8 cellular contexts compared by ENCODE assay signal in the genomic region with DNA sequence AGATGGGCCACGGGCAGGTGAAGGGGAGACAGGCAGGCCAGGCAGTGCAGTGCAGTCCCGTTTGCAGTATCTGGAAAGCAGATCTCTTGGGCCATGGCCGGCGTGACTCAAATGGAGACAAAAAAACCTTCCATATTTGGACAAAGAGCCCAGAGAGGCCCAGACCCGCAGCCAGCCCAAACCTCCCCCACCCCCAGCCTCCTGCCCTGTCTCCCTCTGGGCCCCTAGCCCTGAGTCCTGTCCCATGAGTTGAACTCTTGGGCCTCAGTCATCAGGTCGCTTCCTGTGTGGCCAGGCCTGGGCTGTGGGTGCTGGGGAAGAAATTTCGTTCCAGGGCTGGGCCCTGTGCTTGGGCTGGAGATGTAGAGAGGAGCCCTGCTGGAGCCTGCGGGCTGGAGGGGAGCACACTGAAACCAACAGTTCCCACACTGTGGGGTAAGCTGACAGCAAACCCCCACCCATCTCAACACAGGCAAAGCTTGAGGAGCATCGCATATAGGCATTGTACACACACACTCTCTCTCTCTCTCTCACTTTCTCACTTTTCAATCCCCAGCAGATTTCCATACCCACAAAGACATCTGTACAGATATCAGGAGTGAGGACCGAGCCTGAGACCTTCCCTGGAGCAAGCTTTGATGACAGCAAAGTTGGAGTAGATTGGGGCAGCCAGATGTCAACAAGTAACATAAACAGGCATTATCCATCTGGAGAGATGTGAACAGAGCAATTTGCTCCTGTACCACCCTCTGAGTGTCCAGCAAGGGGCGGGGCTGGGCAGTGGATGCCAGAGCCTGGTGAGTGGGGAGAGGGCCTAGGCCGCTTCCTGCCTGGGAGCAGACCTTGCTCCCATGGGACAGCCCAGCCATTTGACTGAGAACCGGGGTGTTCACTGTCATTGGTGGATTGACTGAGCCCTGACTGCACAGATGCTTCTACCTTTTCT. TPM values are rescaled to one million over a fixed set of nuclear protein-coding genes. Genes with fewer than 3 reads are reported as not detected.
DNase-seq lines count a peak whose midpoint lies in the region; ATAC-seq and TF ChIP-seq lines count a peak whose summit lies in the region.

No MANE protein-coding gene starts in this region.

- in situ Hi-C loops in ACHN (cut with HindIII; ENCODE audit: low pct_ligation_motif_present, low pct_unique_long_range_greater_than_20kb, low sequenced_read_pairs), result no loop called here

- no peaks in the 10 kb centered on the region for H3K27me3 ChIP-seq in right lobe of liver

- CTCF ChIA-PET in GM10248 (lab: Yijun Ruan, JAX), result interaction anchor here (0.6 to 13.4 kb wide), 6 partner anchors 10 to 653 kb away, joined by 3 to 302 read pairs (median 24); a partner anchor contains a TSS

- peak overlapping the region in 2 of 3 donors; percentile 47 to 49 for H3K27ac ChIP-seq in right lobe of liver

- intact Hi-C loops in right lobe of liver (cut with DNase I), result no loop called here
- intact Hi-C loops in natural killer cell (cut with micrococcal nuclease), result no loop called here

- TF ChIP-seq CTCF in GM10248 (IDR thresholded peaks at IDR 0.05; ENCODE audit: control extremely low read depth, extremely low read depth, low read depth, missing control alignments) (no peak), right lobe of liver (IDR thresholded peaks at IDR 0.05) (no peak), natural killer cell (IDR thresholded peaks at IDR 0.05) (no peak)

- DNase-seq in GM10248 (ENCODE audit: extremely low spot score) (peak; percentile 88), NCI-H82 (lab: John Stamatoyannopoulos, UW) (peak; percentile 65), right lobe of liver (no peak), ACHN (no peak), natural killer cell (no peak), NCI-H1436 (lab: John Stamatoyannopoulos, UW) (no peak), CD1c-positive myeloid dendritic cell (ENCODE audit: extremely low spot score) (no peak)

- H3K4me3 Mint-ChIP-seq in natural killer cell, result no peak overlapping the region

- no peak overlapping the region for H3K4me3 ChIP-seq in right lobe of liver

- H3K36me3 Mint-ChIP-seq in natural killer cell, result no peaks in the 10 kb centered on the region

- H3K4me1 ChIP-seq in right lobe of liver, result no peaks in the 10 kb centered on the region

- no peak overlapping the region for H3K27ac Mint-ChIP-seq in natural killer cell

- ATAC-seq in GM21717 (IDR thresholded peaks at IDR 0.05; ENCODE audit: unreplicated experiment), result peak; percentile 58
- ATAC-seq in right lobe of liver, result no peak
- no peak for ATAC-seq in natural killer cell

- no peak for TF ChIP-seq POLR2A in right lobe of liver (IDR thresholded peaks at IDR 0.05)

- H3K9me3 Mint-ChIP-seq in natural killer cell, result no peaks in the 10 kb centered on the region

- 72% methylated on average over 7 of the region's 13 CpGs for WGBS in right lobe of liver (ENCODE audit: insufficient coverage, low coverage, low lambda C conversion rate, missing lambda C conversion rate)

- H3K36me3 ChIP-seq in right lobe of liver, result no peaks in the 10 kb centered on the region

- no peaks in the 10 kb centered on the region for H3K9me3 ChIP-seq in right lobe of liver

- POLR2A ChIA-PET in GM10248 (lab: Yijun Ruan, JAX), result interaction anchor here (1.1 to 1.5 kb wide), 2 partner anchors 10 to 140 kb away, joined by 3 read pairs; no protein-coding TSS in a partner anchor

- no peaks in the 10 kb centered on the region for H3K27me3 Mint-ChIP-seq in natural killer cell (ENCODE audit: low read depth in 2 of 2)

- peaks cover 0 to 13% of the 10 kb centered on the region in 2 donors for H3K4me1 Mint-ChIP-seq in natural killer cell

RNA-seq across cellular contexts. Expression of a gene that starts 17.2 kb away (rescaled TPM):
- 1 to 10 TPM; 4.6 to 7.3 (median 5.4) TPM for total RNA-seq in right lobe of liver
- total RNA-seq in natural killer cell, result under 1 TPM; 0.02 to 0.88 (median 0.50) TPM

RNA-seq across cellular contexts. Expression of a gene that starts 50.9 kb away (rescaled TPM):
- 1 to 10 TPM in 5 of 6 experiments, under 1 TPM in 1; 0.81 to 5.4 (median 1.6) TPM for total RNA-seq in right lobe of liver
- 100 to 1,000 TPM; 132 to 264 (median 151) TPM for total RNA-seq in natural killer cell

RNA-seq across cellular contexts. Expression of a gene that starts 53.2 kb away (rescaled TPM):
- total RNA-seq in right lobe of liver (1 to 10 TPM in 1 of 6 experiments, under 1 TPM in 5; 0.24 to 1.8 (median 0.62) TPM), natural killer cell (under 1 TPM in 2 of 3 donors, not detected in 1; 0.24 to 0.40 TPM)

Comparison
In these comparisons a context has a peak if more than half of its experiments do, and no peak if none do; other contexts are left out.
1. DNase-seq: peak in GM10248 (single experiment) and NCI-H82 (single experiment); none in right lobe of liver (0 of 3), ACHN (single experiment), natural killer cell (single experiment), NCI-H1436 (single experiment) and CD1c-positive myeloid dendritic cell (single experiment).
2. RNA of a gene that starts 50.9 kb away (total RNA-seq): 132 to 264 TPM in natural killer cell; 0.81 to 5.4 TPM in right lobe of liver; every median in the first group is over 10 times any median in the second.